10 cellular contexts compared by ENCODE assay signal in the genomic region with DNA sequence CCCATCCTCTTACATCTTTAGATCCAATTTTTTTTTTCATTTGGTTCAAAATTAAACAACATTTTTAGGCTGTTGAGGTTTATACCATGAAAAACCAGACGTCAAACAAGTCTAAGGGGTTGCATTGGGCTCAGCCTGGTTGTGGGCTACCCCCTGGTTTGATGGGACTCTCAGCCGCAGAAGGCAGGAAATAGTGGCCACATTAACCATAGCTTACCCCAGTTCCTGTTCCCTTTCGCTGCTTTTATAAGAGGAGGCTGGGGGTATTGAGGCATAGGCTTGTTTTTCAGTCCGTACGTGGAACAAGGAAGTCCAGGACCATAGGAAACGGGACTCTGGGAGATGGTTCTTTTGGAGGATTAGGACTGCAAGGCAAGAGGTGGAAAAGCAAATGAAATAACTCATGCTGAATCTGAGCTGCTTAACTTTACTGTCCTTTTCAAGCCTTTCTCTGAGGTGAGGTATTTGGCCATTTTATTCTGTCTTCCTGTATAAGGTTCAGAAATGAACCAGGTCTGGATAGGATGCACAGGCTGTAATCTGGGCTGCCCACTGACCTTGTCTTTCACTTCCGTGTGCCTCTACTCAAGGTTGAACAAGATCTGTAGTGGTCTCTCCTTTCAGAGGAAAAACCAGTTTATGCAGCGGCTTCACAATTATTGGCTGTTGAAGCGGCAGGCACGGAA. TPM values are rescaled to one million over a fixed set of nuclear protein-coding genes. Genes with fewer than 3 reads are reported as not detected.
DNase-seq lines count a peak whose midpoint lies in the region; ATAC-seq and TF ChIP-seq lines count a peak whose summit lies in the region.
"Had no signal": no experiment of that assay in that cellular context is flagged by ENCODE, and none has a peak within 500 bp of the region (broad histone marks: within the 10 kb centered on the region; RNA-seq: fewer than 3 reads in every experiment).

No MANE protein-coding gene starts in this region.

- TF ChIP-seq CTCF in GM13976 (IDR thresholded peaks at IDR 0.05; ENCODE audit: borderline replicate concordance, control extremely low read depth, extremely low read depth, insufficient read depth, missing control alignments) (no peak), OCI-LY7 (conservative IDR thresholded peaks at IDR 0.05; ENCODE audit: low read length) (no peak), omental fat pad (IDR thresholded peaks at IDR 0.05) (no peak)

- no peak overlapping the region for H4K91ac ChIP-seq in neuronal stem cell (ENCODE audit: low read depth, low read length, poor library complexity)

- CTCF ChIA-PET in OCI-LY7 (lab: Charles Lee; ENCODE audit: unreplicated experiment) = interaction anchor here (0.6 kb wide), 1 partner anchor 592 kb away, joined by 3 read pairs; no protein-coding TSS in a partner anchor

- H3K36me3 ChIP-seq in OCI-LY7 (ENCODE audit: insufficient read depth, low read length) (peaks cover 60% of the 10 kb centered on the region), neuronal stem cell (replicated peaks in 1 of 2; ENCODE audit: control insufficient read depth in 2 of 2, insufficient read depth in 2 of 2, low read length in 2 of 2) (peaks cover 65 to 100% of the 10 kb centered on the region in 2 donors)

- no peak overlapping the region for H3K27ac ChIP-seq in OCI-LY7 (ENCODE audit: low read depth, low read length, poor library complexity, severe bottlenecking)
- H3K27ac ChIP-seq in neuronal stem cell (replicated peaks; ENCODE audit: low read length) = no peak overlapping the region

- H3K27me3 Mint-ChIP-seq in activated T-helper 17 cell treated with anti-CD3 and anti-CD28 coated beads, Interleukin-2, amount 50 U/mL, for 72 hours = no peaks in the 10 kb centered on the region

- no peaks in the 10 kb centered on the region for H3K9me3 ChIP-seq in OCI-LY7 (ENCODE audit: low read length)
- H3K9me3 ChIP-seq in neuronal stem cell (replicated peaks in 1 of 2; ENCODE audit: control insufficient read depth in 2 of 2, insufficient read depth in 1 of 2, low read depth in 1 of 2, low read length in 2 of 2) = peaks cover 0 to 8% of the 10 kb centered on the region in 2 donors

- no peaks in the 10 kb centered on the region for H3K9me2 ChIP-seq in OCI-LY7 (ENCODE audit: insufficient read depth, low read length)

- no peak overlapping the region for H2BK5ac ChIP-seq in neuronal stem cell (ENCODE audit: low read length)

- no peaks in the 10 kb centered on the region for H3K79me2 ChIP-seq in OCI-LY7 (ENCODE audit: insufficient read depth, low read depth, low read length)

- in situ Hi-C loops in GM13976 (cut with MboI; ENCODE audit: low sequenced_read_pairs, unreplicated experiment) = loop anchor here (10.0 kb wide), 1 partner anchor 179 kb away; a partner anchor contains a TSS

- H3K4me2 ChIP-seq in OCI-LY7 (ENCODE audit: low read length) (no peak overlapping the region), neuronal stem cell (ENCODE audit: insufficient read depth, low read length, poor library complexity, severe bottlenecking) (no peak overlapping the region)

- H2BK15ac ChIP-seq in neuronal stem cell (ENCODE audit: low read length) = no peak overlapping the region

- DNase-seq in GM13976 (ENCODE audit: low spot score) = peak; percentile 47
- peak; percentile 17 for DNase-seq in OCI-LY7 (ENCODE audit: low spot score)
- peak; percentile 22 for DNase-seq in stimulated activated CD8-positive, alpha-beta memory T cell treated with anti-CD3 and anti-CD28 coated beads, Interleukin-12 subunit alpha, Interleukin-12 subunit beta, amount 100 ng/mL, for 1 hour (ENCODE audit: low read depth)
- no peak for DNase-seq in neuronal stem cell (ENCODE audit: low spot score)
- no peak for DNase-seq in NCI-H1436 treated with DMSO at 0.1 percent for 48 hours (lab: John Stamatoyannopoulos, UW)
- DNase-seq in NCI-H2107 treated with DMSO at 0.1 percent for 48 hours (lab: John Stamatoyannopoulos, UW; ENCODE audit: unreplicated experiment) = no peak
- DNase-seq in omental fat pad (ENCODE audit: low spot score) = no peak
- DNase-seq: midbrain, NCI-H2171 had no signal

- H3K4me1 Mint-ChIP-seq in activated T-helper 17 cell treated with anti-CD3 and anti-CD28 coated beads, Interleukin-2, amount 50 U/mL, for 72 hours = peaks cover 34% of the 10 kb centered on the region

- intact Hi-C loops in OCI-LY7 (cut with micrococcal nuclease; ENCODE audit: unreplicated experiment) = no loop called here

- H4K20me1 ChIP-seq in OCI-LY7 (ENCODE audit: insufficient read depth, low read length) = no peaks in the 10 kb centered on the region

- H3K4me1 ChIP-seq in OCI-LY7 (ENCODE audit: insufficient read depth, low read length, poor library complexity, severe bottlenecking) (peaks cover 10% of the 10 kb centered on the region), neuronal stem cell (ENCODE audit: control insufficient read depth in 2 of 2, insufficient read depth in 1 of 2, low read depth in 1 of 2, low read length in 2 of 2) (peaks cover 0 to 3% of the 10 kb centered on the region in 2 donors)

- H3K79me1 ChIP-seq in neuronal stem cell (ENCODE audit: low read depth, low read length) = peaks cover 20% of the 10 kb centered on the region

- ATAC-seq in activated T-helper 17 cell treated with anti-CD3 and anti-CD28 coated beads, Interleukin-2, amount 50 U/mL, for 72 hours (replicated peaks) = peak; percentile 80
- no peak for ATAC-seq in omental fat pad (ENCODE audit: low FRiP score)

- H3K4me3 ChIP-seq in OCI-LY7 (ENCODE audit: low read depth, low read length, poor library complexity, severe bottlenecking) (no peak overlapping the region), neuronal stem cell (ENCODE audit: low read length in 2 of 2) (no peak overlapping the region)

- H3K27ac Mint-ChIP-seq in activated T-helper 17 cell treated with anti-CD3 and anti-CD28 coated beads, Interleukin-2, amount 50 U/mL, for 72 hours = peak overlapping the region; percentile 66

- no peak overlapping the region for H3K18ac ChIP-seq in neuronal stem cell (ENCODE audit: low read length)

- H3K4me3 Mint-ChIP-seq in activated T-helper 17 cell treated with anti-CD3 and anti-CD28 coated beads, Interleukin-2, amount 50 U/mL, for 72 hours = peak overlapping the region; percentile 56

- no peak overlapping the region for H3K9ac ChIP-seq in neuronal stem cell (ENCODE audit: low read depth, low read length, poor library complexity)

- no peak overlapping the region for H3K4ac ChIP-seq in neuronal stem cell (ENCODE audit: low read length)

- H2BK120ac ChIP-seq in neuronal stem cell (ENCODE audit: low read depth, low read length) = no peak overlapping the region

- no peak overlapping the region for H3K23ac ChIP-seq in neuronal stem cell (ENCODE audit: low read depth, low read length, poor library complexity)

- no peaks in the 10 kb centered on the region for H3K27me3 ChIP-seq in neuronal stem cell (ENCODE audit: control insufficient read depth in 3 of 3, insufficient read depth in 3 of 3, low read depth in 1 of 3, low read length in 3 of 3)

- H2BK12ac ChIP-seq in neuronal stem cell (ENCODE audit: low read length) = no peak overlapping the region

- BruUV-seq in OCI-LY7 (replicated peaks; lab: Mats Ljungman, UMichigan) = no TSS peak

- H2AFZ ChIP-seq in OCI-LY7 (ENCODE audit: low read length) (no peak overlapping the region), neuronal stem cell (ENCODE audit: low read length) (no peak overlapping the region)

- POLR2A ChIA-PET in OCI-LY7 (lab: Charles Lee) = no interaction called here

- no peak overlapping the region for H3K14ac ChIP-seq in neuronal stem cell (ENCODE audit: low read length)

- no peaks in the 10 kb centered on the region for H3K9me3 Mint-ChIP-seq in activated T-helper 17 cell treated with anti-CD3 and anti-CD28 coated beads, Interleukin-2, amount 50 U/mL, for 72 hours

- WGBS in neuronal stem cell (ENCODE audit: extremely low coverage in 2 of 2, insufficient read length in 2 of 2, insufficient replicate concordance in 1 of 2), 2 donors = no CpG with 5 or more reads among the region's 10 CpGs

- no peak overlapping the region for H4K8ac ChIP-seq in neuronal stem cell (ENCODE audit: low read depth, low read length)

- peaks cover 84% of the 10 kb centered on the region for H3K36me3 Mint-ChIP-seq in activated T-helper 17 cell treated with anti-CD3 and anti-CD28 coated beads, Interleukin-2, amount 50 U/mL, for 72 hours (ENCODE audit: low read depth)

- H2AK5ac ChIP-seq in neuronal stem cell (ENCODE audit: low read depth, low read length) = no peak overlapping the region

RNA-seq across cellular contexts. Expression of a gene that starts 7.7 kb away (rescaled TPM):
- total RNA-seq in OCI-LY7 (2014; rRNA removed; shearing (Covaris generic)) = 3.9 and 10.4 TPM in 2 replicates
- 11.0 and 12.0 TPM in 2 replicates for total RNA-seq in OCI-LY7 (2022)
- 10 to 100 TPM; 17.7 to 21.8 TPM for total RNA-seq in activated T-helper 17 cell treated with anti-CD3 and anti-CD28 coated beads, Interleukin-2, amount 50 U/mL, for 72 hours
- 20.5 TPM for polyA plus RNA-seq in neuronal stem cell (2013, experiment 1 of 2)
- polyA plus RNA-seq in neuronal stem cell (2013, experiment 2 of 2) = 20.4 TPM
- 10 to 100 TPM; 15.8 to 32.1 (median 24.1) TPM for total RNA-seq in omental fat pad

Comparison
In these comparisons a context has a peak if more than half of its experiments do, and no peak if none do; other contexts are left out.
1. DNase-seq: peak in GM13976 (single experiment), OCI-LY7 (single experiment) and stimulated activated CD8-positive, alpha-beta memory T cell treated with anti-CD3 and anti-CD28 coated beads, Interleukin-12 subunit alpha, Interleukin-12 subunit beta, amount 100 ng/mL, for 1 hour (single experiment); none in neuronal stem cell (single experiment), NCI-H1436 treated with DMSO at 0.1 percent for 48 hours (single experiment), NCI-H2107 treated with DMSO at 0.1 percent for 48 hours (single experiment) and omental fat pad (single experiment).